ENCODE assay signal across 8 cellular contexts in genomic region chr2:130355578-130356431, GRCh38. TPM values are rescaled to one million over a fixed set of nuclear protein-coding genes. Genes with fewer than 3 reads are reported as not detected.
DNase-seq lines count a peak whose midpoint lies in the region; ATAC-seq and TF ChIP-seq lines count a peak whose summit lies in the region.

A gene with protein sequence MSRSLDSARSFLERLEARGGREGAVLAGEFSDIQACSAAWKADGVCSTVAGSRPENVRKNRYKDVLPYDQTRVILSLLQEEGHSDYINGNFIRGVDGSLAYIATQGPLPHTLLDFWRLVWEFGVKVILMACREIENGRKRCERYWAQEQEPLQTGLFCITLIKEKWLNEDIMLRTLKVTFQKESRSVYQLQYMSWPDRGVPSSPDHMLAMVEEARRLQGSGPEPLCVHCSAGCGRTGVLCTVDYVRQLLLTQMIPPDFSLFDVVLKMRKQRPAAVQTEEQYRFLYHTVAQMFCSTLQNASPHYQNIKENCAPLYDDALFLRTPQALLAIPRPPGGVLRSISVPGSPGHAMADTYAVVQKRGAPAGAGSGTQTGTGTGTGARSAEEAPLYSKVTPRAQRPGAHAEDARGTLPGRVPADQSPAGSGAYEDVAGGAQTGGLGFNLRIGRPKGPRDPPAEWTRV (plus strand): TSS chr2:130356056. CDS start chr2:130356108, 52 bp downstream.

- H3K9me3 ChIP-seq in colonic mucosa = no peaks in the 10 kb centered on the region

- H3K27me3 Mint-ChIP-seq in WTC11 (ENCODE audit: low read depth) = peaks cover 35% of the 10 kb centered on the region

- peaks cover 10% of the 10 kb centered on the region for H3K4me1 ChIP-seq in colonic mucosa

- no peaks in the 10 kb centered on the region for H3K27me3 ChIP-seq in colonic mucosa

- no peaks in the 10 kb centered on the region for H3K36me3 Mint-ChIP-seq in WTC11

- H3K4me3 ChIP-seq in AG10803 (ENCODE audit: low read length) = peak within 1 kb of the TSS; percentile 72
- H3K4me3 ChIP-seq in colonic mucosa = peak within 1 kb of the TSS; percentile 94

- H3K27ac Mint-ChIP-seq in WTC11 = no peak within 1 kb of the TSS

- POLR2A ChIA-PET in WTC11 (lab: Charles Lee) = no interaction called here

- no peaks in the 10 kb centered on the region for H3K36me3 ChIP-seq in colonic mucosa

- intact Hi-C loops in colonic mucosa (cut with DNase I) = no loop called here

- TF ChIP-seq CTCF in AG10803 (conservative IDR thresholded peaks at IDR 0.05; ENCODE audit: low read length) (peak; percentile 38), WTC11 (IDR thresholded peaks at IDR 0.05) (no peak; the same call in 1 of the 2 replicates), colonic mucosa (IDR thresholded peaks at IDR 0.05) (peak; percentile 55)

- H3K27ac ChIP-seq in colonic mucosa = peak within 1 kb of the TSS; percentile 89

- CTCF ChIA-PET in WTC11 (lab: Charles Lee) = interaction anchor here (0.6 to 3.6 kb wide), 5 partner anchors 9 to 17 kb away, joined by 3 to 13 read pairs (median 4); partner anchors contain the start of gene IMP4

- peak within 1 kb of the TSS; percentile 78 for H3K4me3 Mint-ChIP-seq in WTC11

- 0 out of 2 replicates have a peak, but pooled peaks cover 5% of the 10 kb centered on the region for H3K9me3 Mint-ChIP-seq in WTC11

- peak; percentile 90 for ATAC-seq in GM18520 (IDR thresholded peaks at IDR 0.05; ENCODE audit: unreplicated experiment)
- ATAC-seq in HG03025 (IDR thresholded peaks at IDR 0.05; ENCODE audit: low FRiP score, unreplicated experiment) = peak; percentile 87
- peak; percentile 85 for ATAC-seq in WTC11

- peak within 1 kb of the TSS; percentile 67 to 77 for H3K9ac ChIP-seq in colonic mucosa (ENCODE audit: low read depth in 2 of 2, low read length in 2 of 2)

- peak; percentile 86 for DNase-seq in AG10803 (ENCODE audit: low read depth)
- DNase-seq in NCI-H2196 treated with DMSO at 0.1 percent for 48 hours (lab: John Stamatoyannopoulos, UW; ENCODE audit: unreplicated experiment) = peak; percentile 78
- peak; percentile 59 for DNase-seq in WTC11 (ENCODE audit: low spot score)
- DNase-seq in colonic mucosa = peak; percentile 92
- peak; percentile 93 for DNase-seq in kidney tubule cell (ENCODE audit: low spot score)
- peak in 3 of 4 experiments; percentile 36 to 57 (median 56) for DNase-seq in stimulated activated CD4-positive, alpha-beta T cell treated with anti-CD3 and anti-CD28 coated beads, Interleukin-1b, Interleukin-23, amount 100 ng/mL, for 24 hours (ENCODE audit: low read depth in 4 of 4, low spot score in 1 of 4)

- H3K4me1 Mint-ChIP-seq in WTC11 = peaks cover 17% of the 10 kb centered on the region

TF ChIP-seq in WTC11, 78 proteins besides CTCF, POLR2A, EP300 and RAD21 (continues in another document):
- TF ChIP-seq CREM (CRISPR knock-in tag; IDR thresholded peaks at IDR 0.05) = 0 out of 2 replicates have a peak, but pooled peaks have one; percentile 29
- TF ChIP-seq, protein P1, sequence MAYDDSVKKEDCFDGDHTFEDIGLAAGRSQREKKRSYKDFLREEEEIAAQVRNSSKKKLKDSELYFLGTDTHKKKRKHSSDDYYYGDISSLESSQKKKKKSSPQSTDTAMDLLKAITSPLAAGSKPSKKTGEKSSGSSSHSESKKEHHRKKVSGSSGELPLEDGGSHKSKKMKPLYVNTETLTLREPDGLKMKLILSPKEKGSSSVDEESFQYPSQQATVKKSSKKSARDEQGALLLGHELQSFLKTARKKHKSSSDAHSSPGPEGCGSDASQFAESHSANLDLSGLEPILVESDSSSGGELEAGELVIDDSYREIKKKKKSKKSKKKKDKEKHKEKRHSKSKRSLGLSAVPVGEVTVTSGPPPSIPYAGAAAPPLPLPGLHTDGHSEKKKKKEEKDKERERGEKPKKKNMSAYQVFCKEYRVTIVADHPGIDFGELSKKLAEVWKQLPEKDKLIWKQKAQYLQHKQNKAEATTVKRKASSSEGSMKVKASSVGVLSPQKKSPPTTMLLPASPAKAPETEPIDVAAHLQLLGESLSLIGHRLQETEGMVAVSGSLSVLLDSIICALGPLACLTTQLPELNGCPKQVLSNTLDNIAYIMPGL (CRISPR knock-in tag; IDR thresholded peaks at IDR 0.05) = peak; percentile 82; the same call in 1 of the 2 replicates
- TF ChIP-seq ZNF121 (CRISPR knock-in tag; IDR thresholded peaks at IDR 0.05) = 0 out of 2 replicates have a peak, but pooled peaks have one; percentile 6
- TF ChIP-seq MYBL2 (CRISPR knock-in tag; IDR thresholded peaks at IDR 0.05) = 0 out of 2 replicates have a peak, but pooled peaks have one; percentile 45
- TF ChIP-seq SMAD4 (CRISPR knock-in tag; IDR thresholded peaks at IDR 0.05) = 0 out of 2 replicates have a peak, but pooled peaks have one; percentile 51
- TF ChIP-seq, protein P2, sequence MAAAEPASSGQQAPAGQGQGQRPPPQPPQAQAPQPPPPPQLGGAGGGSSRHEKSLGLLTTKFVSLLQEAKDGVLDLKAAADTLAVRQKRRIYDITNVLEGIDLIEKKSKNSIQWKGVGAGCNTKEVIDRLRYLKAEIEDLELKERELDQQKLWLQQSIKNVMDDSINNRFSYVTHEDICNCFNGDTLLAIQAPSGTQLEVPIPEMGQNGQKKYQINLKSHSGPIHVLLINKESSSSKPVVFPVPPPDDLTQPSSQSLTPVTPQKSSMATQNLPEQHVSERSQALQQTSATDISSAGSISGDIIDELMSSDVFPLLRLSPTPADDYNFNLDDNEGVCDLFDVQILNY (CRISPR knock-in tag; IDR thresholded peaks at IDR 0.05) = 0 out of 2 replicates have a peak, but pooled peaks have one; percentile 38
- no peak for TF ChIP-seq USF2 (CRISPR knock-in tag; IDR thresholded peaks at IDR 0.05)
- no peak for TF ChIP-seq PRDM15 (CRISPR knock-in tag; IDR thresholded peaks at IDR 0.05)
- TF ChIP-seq ARID4B (CRISPR knock-in tag; IDR thresholded peaks at IDR 0.05; ENCODE audit: borderline replicate concordance) = peak; percentile 50; the same call in 1 of the 2 replicates
- 0 out of 2 replicates have a peak, but pooled peaks have one; percentile 46 for TF ChIP-seq ZNF219 (CRISPR knock-in tag; IDR thresholded peaks at IDR 0.05; ENCODE audit: borderline replicate concordance)

RNA-seq across cellular contexts. Expression of the gene that starts here (rescaled TPM):
- total RNA-seq in WTC11 (2021) = 15.7 to 21.8 TPM (median 21.0 TPM) in 3 replicates
- total RNA-seq in colonic mucosa = 100 to 1,000 TPM in 1 of 2 donors, 10 to 100 TPM in 1; 85.0 to 160 TPM

Comparison
In these comparisons a context has a peak if more than half of its experiments do, and no peak if none do; other contexts are left out.
1. Peak in every context shown above with its lines: DNase-seq, ATAC-seq, H3K4me3 ChIP-seq and H3K27ac ChIP-seq.